8 cellular contexts compared by ENCODE assay signal in genomic region chr12:112381898-112382796, GRCh38. TPM values are rescaled to one million over a fixed set of nuclear protein-coding genes. Genes with fewer than 3 reads are reported as not detected.
DNase-seq lines count a peak whose midpoint lies in the region; ATAC-seq and TF ChIP-seq lines count a peak whose summit lies in the region.

Gene HECTD4, minus strand, starts transcription at chr12:112382431. Its CDS starts 303 bp downstream, at chr12:112382128.

- H3K36me3 ChIP-seq in DOHH2 (ENCODE audit: control insufficient read depth, low read length) (peaks cover 4% of the 10 kb centered on the region; the same call in 1 of the 2 replicates), GM23338 (ENCODE audit: insufficient read depth) (no peaks in the 10 kb centered on the region)

- POLR2A ChIA-PET in RWPE1 (lab: Yijun Ruan, JAX; ENCODE audit: low non-redundant PET), result interaction anchor here (0.6 kb wide), 1 partner anchor 17 kb away, joined by 5 read pairs; no protein-coding TSS in a partner anchor

- peak within 1 kb of the TSS; percentile 100 for H2AFZ ChIP-seq in GM23338

- H3K36me3 Mint-ChIP-seq in GM23338 (ENCODE audit: low read depth), result no peaks in the 10 kb centered on the region; the same call in 2 of the 3 replicates
- H3K36me3 Mint-ChIP-seq in activated T-helper 17 cell treated with anti-CD3 and anti-CD28 coated beads, Interleukin-2, amount 50 U/mL, for 72 hours (ENCODE audit: low read depth), result peaks cover 6% of the 10 kb centered on the region
- H3K36me3 Mint-ChIP-seq in natural killer cell, result no peaks in the 10 kb centered on the region

- peak within 1 kb of the TSS; percentile 91 for H3K4me3 Mint-ChIP-seq in GM23338
- H3K4me3 Mint-ChIP-seq in activated T-helper 17 cell treated with anti-CD3 and anti-CD28 coated beads, Interleukin-2, amount 50 U/mL, for 72 hours, result peak within 1 kb of the TSS; percentile 95
- H3K4me3 Mint-ChIP-seq in natural killer cell, result peak within 1 kb of the TSS; percentile 99

- H3K9me3 Mint-ChIP-seq in GM23338 (no peaks in the 10 kb centered on the region), natural killer cell (no peaks in the 10 kb centered on the region)
- no peaks in the 10 kb centered on the region for H3K9me3 Mint-ChIP-seq in activated T-helper 17 cell treated with anti-CD3 and anti-CD28 coated beads, Interleukin-2, amount 50 U/mL, for 72 hours

- H3K27me3 Mint-ChIP-seq in GM23338 (ENCODE audit: insufficient read depth, low read depth, poor library complexity) (peaks cover 2% of the 10 kb centered on the region), natural killer cell (ENCODE audit: low read depth in 2 of 2) (no peaks in the 10 kb centered on the region)
- no peaks in the 10 kb centered on the region for H3K27me3 Mint-ChIP-seq in activated T-helper 17 cell treated with anti-CD3 and anti-CD28 coated beads, Interleukin-2, amount 50 U/mL, for 72 hours

- H3K4me1 Mint-ChIP-seq in GM23338 (peaks cover 19% of the 10 kb centered on the region), natural killer cell (peaks cover 25 to 26% of the 10 kb centered on the region in 2 donors)
- peaks cover 17% of the 10 kb centered on the region for H3K4me1 Mint-ChIP-seq in activated T-helper 17 cell treated with anti-CD3 and anti-CD28 coated beads, Interleukin-2, amount 50 U/mL, for 72 hours

- peaks cover 16% of the 10 kb centered on the region for H4K20me1 ChIP-seq in DOHH2 (ENCODE audit: control insufficient read depth, insufficient read depth, low read depth, low read length)
- H4K20me1 ChIP-seq in GM23338 (replicated peaks; ENCODE audit: insufficient read depth), result peaks cover 12% of the 10 kb centered on the region; the same call in 1 of the 2 replicates

- H3K4me2 ChIP-seq in DOHH2 (ENCODE audit: low read length) (peak within 1 kb of the TSS; percentile 99), GM23338 (peak within 1 kb of the TSS; percentile 95)

- no peak for TF ChIP-seq CTCF in DOHH2 (IDR thresholded peaks at IDR 0.05; ENCODE audit: low read depth, low read length, poor library complexity, severe bottlenecking)
- TF ChIP-seq CTCF in GM23338 (conservative IDR thresholded peaks at IDR 0.05; ENCODE audit: low read depth in 2 of 2), result no peak
- TF ChIP-seq CTCF in RWPE1 (conservative IDR thresholded peaks at IDR 0.05; ENCODE audit: low read depth), result no peak
- TF ChIP-seq CTCF in natural killer cell (IDR thresholded peaks at IDR 0.05), result no peak

- DNase-seq in GM23338 (ENCODE audit: low spot score) (peak; percentile 97), LHCN-M2 (ENCODE audit: low read depth) (peak; percentile 82), RWPE1 (ENCODE audit: low spot score) (peak; percentile 89), fibroblast of peridontal ligament (ENCODE audit: extremely low read depth) (peak; percentile 65), natural killer cell (peak; percentile 91)
- peak; percentile 79 to 91 (median 86) for DNase-seq in stimulated activated naive CD4-positive, alpha-beta T cell (lab: John Stamatoyannopoulos, UW)

- H3K27ac ChIP-seq in DOHH2 (ENCODE audit: low read depth, low read length), result peak within 1 kb of the TSS; percentile 45
- 0 out of 2 replicates have a peak within 1 kb of the TSS, but pooled peaks have one; percentile 74 for H3K27ac ChIP-seq in GM23338 (ENCODE audit: low read depth)
- H3K27ac ChIP-seq in RWPE1, result peak within 1 kb of the TSS; percentile 81

- H3K9me2 ChIP-seq in DOHH2 (replicated peaks; ENCODE audit: control insufficient read depth, low read length), result no peaks in the 10 kb centered on the region
- no peaks in the 10 kb centered on the region for H3K9me2 ChIP-seq in GM23338 (ENCODE audit: insufficient read depth)

- H3K4me1 ChIP-seq in DOHH2 (ENCODE audit: control insufficient read depth, low read length) (peaks cover 25% of the 10 kb centered on the region), GM23338 (ENCODE audit: insufficient read depth) (peaks cover 5% of the 10 kb centered on the region; the same call in 1 of the 2 replicates)

- H3K4me3 ChIP-seq in DOHH2 (ENCODE audit: low read length) (peak within 1 kb of the TSS; percentile 100), GM23338 (peak within 1 kb of the TSS; percentile 92)

- H3F3A ChIP-seq in DOHH2 (ENCODE audit: control insufficient read depth, insufficient read depth) (no peaks in the 10 kb centered on the region), GM23338 (replicated peaks; ENCODE audit: low read depth) (peaks cover 3% of the 10 kb centered on the region; the same call in 1 of the 2 replicates)

- ATAC-seq in GM23338 (peak; percentile 90), natural killer cell (peak; percentile 96 to 99 (median 97))
- peak; percentile 98 for ATAC-seq in activated T-helper 17 cell treated with anti-CD3 and anti-CD28 coated beads, Interleukin-2, amount 50 U/mL, for 72 hours (replicated peaks)

- intact Hi-C loops in natural killer cell (cut with micrococcal nuclease), result loop anchor here (1.0 kb wide), 1 partner anchor 27 kb away; the partner anchor contains the start of gene RPL6

- H3K27ac Mint-ChIP-seq in GM23338, result peak within 1 kb of the TSS; percentile 58
- peak within 1 kb of the TSS; percentile 95 for H3K27ac Mint-ChIP-seq in activated T-helper 17 cell treated with anti-CD3 and anti-CD28 coated beads, Interleukin-2, amount 50 U/mL, for 72 hours
- peak within 1 kb of the TSS; percentile 89 to 96 for H3K27ac Mint-ChIP-seq in natural killer cell

- H3K79me2 ChIP-seq in DOHH2 (ENCODE audit: control insufficient read depth, low read length) (peaks cover 47% of the 10 kb centered on the region), GM23338 (replicated peaks; ENCODE audit: insufficient read depth) (peaks cover 40% of the 10 kb centered on the region)

- CTCF ChIA-PET in RWPE1 (lab: Yijun Ruan, JAX), result no interaction called here

- H3K27me3 ChIP-seq in DOHH2 (ENCODE audit: control insufficient read depth, low read length) (no peaks in the 10 kb centered on the region), GM23338 (ENCODE audit: insufficient read depth) (no peaks in the 10 kb centered on the region)

- H3K9me3 ChIP-seq in DOHH2 (ENCODE audit: control insufficient read depth, insufficient read depth, low read length), result no peaks in the 10 kb centered on the region

TF ChIP-seq in GM23338, 12 proteins besides CTCF, POLR2A, EP300 and RAD21:
- TF ChIP-seq, protein P1, sequence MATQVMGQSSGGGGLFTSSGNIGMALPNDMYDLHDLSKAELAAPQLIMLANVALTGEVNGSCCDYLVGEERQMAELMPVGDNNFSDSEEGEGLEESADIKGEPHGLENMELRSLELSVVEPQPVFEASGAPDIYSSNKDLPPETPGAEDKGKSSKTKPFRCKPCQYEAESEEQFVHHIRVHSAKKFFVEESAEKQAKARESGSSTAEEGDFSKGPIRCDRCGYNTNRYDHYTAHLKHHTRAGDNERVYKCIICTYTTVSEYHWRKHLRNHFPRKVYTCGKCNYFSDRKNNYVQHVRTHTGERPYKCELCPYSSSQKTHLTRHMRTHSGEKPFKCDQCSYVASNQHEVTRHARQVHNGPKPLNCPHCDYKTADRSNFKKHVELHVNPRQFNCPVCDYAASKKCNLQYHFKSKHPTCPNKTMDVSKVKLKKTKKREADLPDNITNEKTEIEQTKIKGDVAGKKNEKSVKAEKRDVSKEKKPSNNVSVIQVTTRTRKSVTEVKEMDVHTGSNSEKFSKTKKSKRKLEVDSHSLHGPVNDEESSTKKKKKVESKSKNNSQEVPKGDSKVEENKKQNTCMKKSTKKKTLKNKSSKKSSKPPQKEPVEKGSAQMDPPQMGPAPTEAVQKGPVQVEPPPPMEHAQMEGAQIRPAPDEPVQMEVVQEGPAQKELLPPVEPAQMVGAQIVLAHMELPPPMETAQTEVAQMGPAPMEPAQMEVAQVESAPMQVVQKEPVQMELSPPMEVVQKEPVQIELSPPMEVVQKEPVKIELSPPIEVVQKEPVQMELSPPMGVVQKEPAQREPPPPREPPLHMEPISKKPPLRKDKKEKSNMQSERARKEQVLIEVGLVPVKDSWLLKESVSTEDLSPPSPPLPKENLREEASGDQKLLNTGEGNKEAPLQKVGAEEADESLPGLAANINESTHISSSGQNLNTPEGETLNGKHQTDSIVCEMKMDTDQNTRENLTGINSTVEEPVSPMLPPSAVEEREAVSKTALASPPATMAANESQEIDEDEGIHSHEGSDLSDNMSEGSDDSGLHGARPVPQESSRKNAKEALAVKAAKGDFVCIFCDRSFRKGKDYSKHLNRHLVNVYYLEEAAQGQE (IDR thresholded peaks at IDR 0.05; ENCODE audit: unreplicated experiment), result no peak
- TF ChIP-seq EZH2 (IDR thresholded peaks at IDR 0.05; ENCODE audit: low read depth, unreplicated experiment) (no peak), CREB1 (CRISPR knock-in tag; IDR thresholded peaks at IDR 0.05; ENCODE audit: low read depth) (peak; percentile 8; the same call in 1 of the 2 replicates), STAT1 (IDR thresholded peaks at IDR 0.05; ENCODE audit: unreplicated experiment) (no peak), POLR2AphosphoS5 (IDR thresholded peaks at IDR 0.05; ENCODE audit: low read depth) (peak; percentile 80)
- TF ChIP-seq, protein P2, sequence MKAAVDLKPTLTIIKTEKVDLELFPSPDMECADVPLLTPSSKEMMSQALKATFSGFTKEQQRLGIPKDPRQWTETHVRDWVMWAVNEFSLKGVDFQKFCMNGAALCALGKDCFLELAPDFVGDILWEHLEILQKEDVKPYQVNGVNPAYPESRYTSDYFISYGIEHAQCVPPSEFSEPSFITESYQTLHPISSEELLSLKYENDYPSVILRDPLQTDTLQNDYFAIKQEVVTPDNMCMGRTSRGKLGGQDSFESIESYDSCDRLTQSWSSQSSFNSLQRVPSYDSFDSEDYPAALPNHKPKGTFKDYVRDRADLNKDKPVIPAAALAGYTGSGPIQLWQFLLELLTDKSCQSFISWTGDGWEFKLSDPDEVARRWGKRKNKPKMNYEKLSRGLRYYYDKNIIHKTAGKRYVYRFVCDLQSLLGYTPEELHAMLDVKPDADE (IDR thresholded peaks at IDR 0.05), result 0 out of 2 replicates have a peak, but pooled peaks have one; percentile 36
TF ChIP-seq in GM23338: peak in this region for 3.

RNA-seq across cellular contexts. Expression of gene HECTD4, which starts in this region (rescaled TPM):
- total RNA-seq in GM23338 (2014; rRNA removed; shearing (Covaris generic)), result 29.9 and 36.9 TPM in 2 replicates
- polyA plus RNA-seq in GM23338 (2016; fragmentation: Nextera tagmentation; extraction: Ambion mirVana), result 21.7 and 25.7 TPM in 2 replicates
- 7.4 and 8.2 TPM in 2 replicates for total RNA-seq in LHCN-M2 (2014; rRNA removed)
- 8.3 TPM for polyA plus RNA-seq in LHCN-M2 (2012)
- total RNA-seq in activated T-helper 17 cell treated with anti-CD3 and anti-CD28 coated beads, Interleukin-2, amount 50 U/mL, for 72 hours, result 10 to 100 TPM; 30.8 to 33.1 TPM
- 10 to 100 TPM; 66.9 to 82.6 (median 79.2) TPM for total RNA-seq in natural killer cell

Comparison
In these comparisons a context has a peak if more than half of its experiments do, and no peak if none do; other contexts are left out.
1. Peak in every context shown above with its lines: DNase-seq, ATAC-seq, H3K4me3 ChIP-seq and H3K27ac ChIP-seq.